ENCODE assay signal across 8 cellular contexts in genomic region chr1:6587261-6588005, GRCh38. TPM values are rescaled to one million over a fixed set of nuclear protein-coding genes. Genes with fewer than 3 reads are reported as not detected.
A peak's percentile ranks its signal among the peaks of the same experiment; 100 is the strongest.
DNase-seq lines count a peak whose midpoint lies in the region; ATAC-seq and TF ChIP-seq lines count a peak whose summit lies in the region.
"Had no signal": no experiment of that assay in that cellular context is flagged by ENCODE, and none has a peak within 500 bp of the region (broad histone marks: within the 10 kb centered on the region; RNA-seq: fewer than 3 reads in every experiment).

No MANE protein-coding gene starts in this region.

- H3K27me3 ChIP-seq in CD4-positive, alpha-beta T cell (ENCODE audit: control insufficient read depth, insufficient read depth, low read length) = no peaks in the 10 kb centered on the region
- H3K27me3 ChIP-seq in SU-DHL-6 (ENCODE audit: low read length) = no peaks in the 10 kb centered on the region
- no peaks in the 10 kb centered on the region for H3K27me3 ChIP-seq in HAP-1 (ENCODE audit: low read depth)

- peak overlapping the region; percentile 21 for H3K27ac ChIP-seq in CD4-positive, alpha-beta T cell (ENCODE audit: low read depth, low read length)
- H3K27ac ChIP-seq in SU-DHL-6 (ENCODE audit: low read depth, low read length) = peak overlapping the region; percentile 22; the same call in 1 of the 2 replicates

- intact Hi-C loops in CD4-positive, alpha-beta T cell (cut with DNase I, micrococcal nuclease) = no loop called here

- no peak overlapping the region for H3K9ac ChIP-seq in SU-DHL-6 (ENCODE audit: low read length)

- H3K4me1 Mint-ChIP-seq in CD4-positive, alpha-beta T cell (ENCODE audit: low read depth) = peaks cover 37% of the 10 kb centered on the region
- H3K4me1 Mint-ChIP-seq in immature natural killer cell = peaks cover 29 to 36% of the 10 kb centered on the region in 2 donors

- no peaks in the 10 kb centered on the region for H3K9me3 Mint-ChIP-seq in CD4-positive, alpha-beta T cell
- H3K9me3 Mint-ChIP-seq in immature natural killer cell = no peaks in the 10 kb centered on the region

- H3K9me2 ChIP-seq in SU-DHL-6 (replicated peaks; ENCODE audit: insufficient read depth, low read length) = no peaks in the 10 kb centered on the region

- no peaks in the 10 kb centered on the region for H3F3A ChIP-seq in SU-DHL-6 (ENCODE audit: insufficient read depth)

- peak overlapping the region; percentile 55 for H3K27ac Mint-ChIP-seq in CD4-positive, alpha-beta T cell
- peak overlapping the region in 1 of 6 donors; percentile 17 for H3K27ac Mint-ChIP-seq in immature natural killer cell

- H4K20me1 ChIP-seq in SU-DHL-6 (ENCODE audit: low read depth, low read length) = no peaks in the 10 kb centered on the region

- peaks cover 35% of the 10 kb centered on the region for H3K36me3 Mint-ChIP-seq in CD4-positive, alpha-beta T cell (ENCODE audit: low read depth)
- H3K36me3 Mint-ChIP-seq in immature natural killer cell = no peaks in the 10 kb centered on the region

- CTCF ChIA-PET in CD4-positive, alpha-beta T cell (lab: Charles Lee) = no interaction called here

- H3K4me1 ChIP-seq in HAP-1 = no peaks in the 10 kb centered on the region

- no peaks in the 10 kb centered on the region for H3K79me2 ChIP-seq in SU-DHL-6 (ENCODE audit: insufficient read depth, low read length)

- peak overlapping the region; percentile 11 for H3K4me3 Mint-ChIP-seq in CD4-positive, alpha-beta T cell
- H3K4me3 Mint-ChIP-seq in immature natural killer cell = no peak overlapping the region

- no peak overlapping the region for H3K4me3 ChIP-seq in SU-DHL-6 (ENCODE audit: insufficient read depth, low read length, poor library complexity, severe bottlenecking)
- H3K4me3 ChIP-seq in HAP-1 = no peak overlapping the region

- H3K4me2 ChIP-seq in SU-DHL-6 (ENCODE audit: low read depth, low read length, poor library complexity, severe bottlenecking) = no peak overlapping the region

- no peak for TF ChIP-seq CTCF in CD4-positive, alpha-beta T cell (IDR thresholded peaks at IDR 0.05)
- no peak for TF ChIP-seq CTCF in SU-DHL-6 (IDR thresholded peaks at IDR 0.05; ENCODE audit: insufficient read depth, low read length, poor library complexity, severe bottlenecking)

- no peaks in the 10 kb centered on the region for H3K36me3 ChIP-seq in SU-DHL-6 (ENCODE audit: low read length)
- H3K36me3 ChIP-seq in HAP-1 (replicated peaks) = peaks cover 47% of the 10 kb centered on the region

- no peak for DNase-seq in CD4-positive, alpha-beta T cell
- DNase-seq in kidney tubule cell (ENCODE audit: low spot score) (peak; percentile 38), immature natural killer cell (no peak), HAP-1 (ENCODE audit: low spot score in 2 of 2) (no peak)
- no peak for DNase-seq in activated T-cell treated with anti-CD3 and anti-CD28 coated beads, Interleukin-2, amount 50 U/mL, for 1 hour
- DNase-seq: activated CD8-positive, alpha-beta memory T cell treated with anti-CD3 and anti-CD28 coated beads for 24 hours; MV-4-11 had no signal

- ATAC-seq in CD4-positive, alpha-beta T cell (ENCODE audit: poor library complexity) = no peak

- POLR2A ChIA-PET in CD4-positive, alpha-beta T cell (lab: Charles Lee) = interaction anchor here (3.5 kb wide), 1 partner anchor 13 kb away, joined by 19 read pairs; no protein-coding TSS in a partner anchor

- H2AFZ ChIP-seq in SU-DHL-6 (ENCODE audit: low read depth, low read length, severe bottlenecking) = no peak overlapping the region

- H3K9me3 ChIP-seq in CD4-positive, alpha-beta T cell (ENCODE audit: control insufficient read depth, low read length) = no peaks in the 10 kb centered on the region
- H3K9me3 ChIP-seq in SU-DHL-6 (ENCODE audit: insufficient read depth, low read length) (no peaks in the 10 kb centered on the region), HAP-1 (no peaks in the 10 kb centered on the region)

- in situ Hi-C loops in HAP-1 (cut with MboI; ENCODE audit: low sequenced_read_pairs) = no loop called here

- H3K27me3 Mint-ChIP-seq in CD4-positive, alpha-beta T cell = no peaks in the 10 kb centered on the region
- peaks cover 0 to 5% (median 2%) of the 10 kb centered on the region in 3 donors for H3K27me3 Mint-ChIP-seq in immature natural killer cell (ENCODE audit: low read depth in 3 of 3)

RNA-seq across cellular contexts. Expression of gene ZBTB48, which starts 7.6 kb away (rescaled TPM):
- total RNA-seq in CD4-positive, alpha-beta T cell = 10 to 100 TPM; 31.4 to 31.7 TPM
- 10 to 100 TPM in 2 of 3 donors, 1 to 10 TPM in 1; 8.3 to 25.9 (median 20.9) TPM for polyA plus RNA-seq in immature natural killer cell

RNA-seq across cellular contexts. Expression of gene KLHL21, which starts 15.2 kb away (rescaled TPM):
- total RNA-seq in CD4-positive, alpha-beta T cell = 10 to 100 TPM; 32.0 to 33.5 TPM
- 10 to 100 TPM in 1 of 3 donors, 1 to 10 TPM in 2; 7.6 to 19.7 (median 9.2) TPM for polyA plus RNA-seq in immature natural killer cell

RNA-seq across cellular contexts. Expression of gene PHF13, which starts 26.1 kb away (rescaled TPM):
- 1 to 10 TPM; 4.0 to 4.9 TPM for total RNA-seq in CD4-positive, alpha-beta T cell
- polyA plus RNA-seq in immature natural killer cell = 1 to 10 TPM; 1.2 to 5.7 (median 2.9) TPM

RNA-seq across cellular contexts. Expression of gene TAS1R1, which starts 32.3 kb away (rescaled TPM):
- total RNA-seq in CD4-positive, alpha-beta T cell = not detected
- under 1 TPM in 1 of 3 donors, not detected in 2; 0.16 TPM for polyA plus RNA-seq in immature natural killer cell

RNA-seq across cellular contexts. Expression of gene NOL9, which starts 33.1 kb away (rescaled TPM):
- 10 to 100 TPM; 52.3 to 54.1 TPM for total RNA-seq in CD4-positive, alpha-beta T cell
- 10 to 100 TPM in 1 of 3 donors, 1 to 10 TPM in 2; 4.3 to 18.2 (median 8.4) TPM for polyA plus RNA-seq in immature natural killer cell
